In the genomic region with DNA sequence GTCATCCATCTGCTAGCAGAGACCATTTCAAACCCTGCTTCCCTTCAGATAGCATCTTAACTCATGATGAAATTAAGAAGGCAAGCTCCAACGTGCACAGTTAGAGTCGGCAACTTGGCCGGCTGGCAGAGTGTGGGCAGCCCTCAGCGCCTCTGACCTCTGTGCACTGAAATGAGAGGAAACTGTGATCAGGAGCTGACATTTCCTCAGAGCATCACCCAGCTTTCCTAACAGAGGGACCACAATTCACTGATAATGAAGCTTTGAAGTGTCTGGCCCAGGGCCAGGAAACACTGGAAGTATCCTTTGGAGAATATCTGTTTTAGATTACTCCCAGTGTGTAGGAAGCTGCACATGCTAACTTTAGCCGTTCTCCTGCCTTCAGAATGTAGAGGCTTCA, we compare ENCODE assay signal across 20 cellular contexts.
DNase-seq lines count a peak whose midpoint lies in the region; ATAC-seq and TF ChIP-seq lines count a peak whose summit lies in the region.
"Had no signal": no experiment of that assay in that cellular context is flagged by ENCODE, and none has a peak within 500 bp of the region (broad histone marks: within the 10 kb centered on the region; RNA-seq: fewer than 3 reads in every experiment).

No MANE protein-coding gene starts in this region.

- H3K4me3 ChIP-seq in adrenal gland = no peak overlapping the region
- H3K4me3 ChIP-seq in heart left ventricle = no peak overlapping the region
- no peak overlapping the region for H3K4me3 ChIP-seq in testis
- H3K4me3 ChIP-seq in tibial artery = no peak overlapping the region

- 9 to 17% (median 13%) methylated on average over 4 to 5 of the region's 5 CpGs for WGBS in adrenal gland, 4 donors
- 4 to 18% (median 6%) methylated on average over 5 of the region's 5 CpGs for WGBS in heart left ventricle, 4 donors
- WGBS in testis, 2 donors = 32% methylated on average over 5 of the region's 5 CpGs

- no peaks in the 10 kb centered on the region for H3K9me3 ChIP-seq in adrenal gland (replicated peaks in 1 of 3)
- H3K9me3 ChIP-seq in heart left ventricle = no peaks in the 10 kb centered on the region
- no peaks in the 10 kb centered on the region for H3K9me3 ChIP-seq in testis
- no peaks in the 10 kb centered on the region for H3K9me3 ChIP-seq in tibial artery

- no peak overlapping the region for H3K27ac Mint-ChIP-seq in stimulated activated naive B cell treated with anti-CD40 and anti-IgM and Interleukin-4, amounts not matched to agents 10 μg/mL and 1 μg/mL and 100 μg/mL, for 72 hours
- H3K27ac Mint-ChIP-seq: activated naive CD4-positive, alpha-beta T cell treated with anti-CD3 and anti-CD28 coated beads for 36 hours; progenitor cell of endocrine pancreas; T-helper 17 cell had no signal

- TF ChIP-seq POLR2A in adrenal gland (IDR thresholded peaks at IDR 0.05) (no peak), heart left ventricle (IDR thresholded peaks at IDR 0.05) (no peak), testis (IDR thresholded peaks at IDR 0.05) (no peak)

- H3K9me3 Mint-ChIP-seq in stimulated activated naive B cell treated with anti-CD40 and anti-IgM and Interleukin-4, amounts not matched to agents 10 μg/mL and 1 μg/mL and 100 μg/mL, for 72 hours = peaks cover 1 to 8% of the 10 kb centered on the region in 2 donors

- no peak overlapping the region for H3K4me3 Mint-ChIP-seq in stimulated activated naive B cell treated with anti-CD40 and anti-IgM and Interleukin-4, amounts not matched to agents 10 μg/mL and 1 μg/mL and 100 μg/mL, for 72 hours
- H3K4me3 Mint-ChIP-seq: activated naive CD4-positive, alpha-beta T cell treated with anti-CD3 and anti-CD28 coated beads for 36 hours; T-helper 17 cell had no signal

- H3K4me1 ChIP-seq in adrenal gland (replicated peaks in 1 of 2) (no peaks in the 10 kb centered on the region), heart left ventricle (peaks cover 0 to 28% (median 6%) of the 10 kb centered on the region in 12 donors), testis (no peaks in the 10 kb centered on the region), tibial artery (no peaks in the 10 kb centered on the region)

- H3K27ac ChIP-seq in adrenal gland (no peak overlapping the region), heart left ventricle (peak overlapping the region in 2 of 12 donors; percentile 6 to 10), testis (no peak overlapping the region), tibial artery (no peak overlapping the region)
- H3K27ac ChIP-seq: HL-60, KMS-11 had no signal

- peaks cover 0 to 6% of the 10 kb centered on the region in 2 donors for H3K27me3 Mint-ChIP-seq in stimulated activated naive B cell treated with anti-CD40 and anti-IgM and Interleukin-4, amounts not matched to agents 10 μg/mL and 1 μg/mL and 100 μg/mL, for 72 hours
- H3K27me3 Mint-ChIP-seq: T-helper 17 cell had no signal

- intact Hi-C loops in adrenal gland (cut with DNase I) (no loop called here), heart left ventricle (cut with DNase I) (loop anchor here in 1 of 10 donors (5.0 kb wide), 1 partner anchor 86 kb away; no protein-coding TSS in a partner anchor), testis (cut with DNase I; ENCODE audit: low total_unique reads) (no loop called here), tibial artery (cut with DNase I; ENCODE audit: low total_unique reads) (no loop called here)

- H3K27me3 ChIP-seq in adrenal gland = no peaks in the 10 kb centered on the region
- H3K27me3 ChIP-seq in heart left ventricle = no peaks in the 10 kb centered on the region
- no peaks in the 10 kb centered on the region for H3K27me3 ChIP-seq in testis
- no peaks in the 10 kb centered on the region for H3K27me3 ChIP-seq in tibial artery

- peak; percentile 12 to 79 (median 67) for ATAC-seq in heart left ventricle
- no peak for ATAC-seq in stimulated activated naive B cell treated with anti-CD40 and anti-IgM and Interleukin-4, amounts not matched to agents 10 μg/mL and 1 μg/mL and 100 μg/mL, for 72 hours (replicated peaks)
- no peak for ATAC-seq in GM18873 (IDR thresholded peaks at IDR 0.05; ENCODE audit: low FRiP score, unreplicated experiment)
- ATAC-seq: activated CD4-positive, CD25-positive, alpha-beta regulatory T cell treated with anti-CD3 and anti-CD28 coated beads, Interleukin-2, amount 50 U/mL, for 24 hours; T-helper 17 cell had no signal

- H3K4me1 Mint-ChIP-seq in stimulated activated naive B cell treated with anti-CD40 and anti-IgM and Interleukin-4, amounts not matched to agents 10 μg/mL and 1 μg/mL and 100 μg/mL, for 72 hours = no peaks in the 10 kb centered on the region
- H3K4me1 Mint-ChIP-seq: T-helper 17 cell had no signal

- DNase-seq in NCI-H1436 (lab: John Stamatoyannopoulos, UW) (peak; percentile 28), NCI-H1436 treated with DMSO at 0.1 percent for 48 hours (lab: John Stamatoyannopoulos, UW) (no peak), adrenal gland (peak; percentile 33 to 87 (median 66)), heart left ventricle (peak; percentile 44 to 82 (median 61)), testis (peak; percentile 19), tibial artery (no peak)
- no peak for DNase-seq in stimulated activated naive B cell treated with anti-CD40 and anti-IgM and Interleukin-4, amounts not matched to agents 10 μg/mL and 1 μg/mL and 100 μg/mL, for 72 hours
- DNase-seq: activated CD8-positive, alpha-beta memory T cell treated with anti-CD3 and anti-CD28 coated beads, Interleukin-2, amount 50 U/mL, for 48 hours; activated naive CD4-positive, alpha-beta T cell treated with anti-CD3 and anti-CD28 coated beads for 36 hours; head of caudate nucleus; kidney glomerular epithelial cell; NCI-H1694 treated with DMSO at 0.1 percent for 48 hours; NCI-H774; stimulated activated CD4-positive, alpha-beta T cell treated with anti-CD3 and anti-CD28 coated beads, Interleukin-15, amount 100 ng/mL, for 24 hours; T-helper 17 cell had no signal

- H3K36me3 Mint-ChIP-seq in stimulated activated naive B cell treated with anti-CD40 and anti-IgM and Interleukin-4, amounts not matched to agents 10 μg/mL and 1 μg/mL and 100 μg/mL, for 72 hours = no peaks in the 10 kb centered on the region

- TF ChIP-seq CTCF in adrenal gland (IDR thresholded peaks at IDR 0.05) (no peak), heart left ventricle (IDR thresholded peaks at IDR 0.05) (no peak), testis (IDR thresholded peaks at IDR 0.05) (no peak), tibial artery (IDR thresholded peaks at IDR 0.05) (no peak)

- no peaks in the 10 kb centered on the region for H3K36me3 ChIP-seq in adrenal gland (replicated peaks in 1 of 2)
- no peaks in the 10 kb centered on the region for H3K36me3 ChIP-seq in heart left ventricle
- no peaks in the 10 kb centered on the region for H3K36me3 ChIP-seq in testis (ENCODE audit: low read depth, missing control alignments)
- H3K36me3 ChIP-seq in tibial artery = no peaks in the 10 kb centered on the region

Comparison
In these comparisons a context has a peak if more than half of its experiments do, and no peak if none do; other contexts are left out.
1. DNase-seq: peak in NCI-H1436 (single experiment), adrenal gland (7 of 7), heart left ventricle (5 of 5) and testis (single experiment); none in NCI-H1436 treated with DMSO at 0.1 percent for 48 hours (single experiment), stimulated activated naive B cell treated with anti-CD40 and anti-IgM and Interleukin-4, amounts not matched to agents 10 μg/mL and 1 μg/mL and 100 μg/mL, for 72 hours (single experiment) and tibial artery (0 of 2).
2. ATAC-seq: peak in heart left ventricle (4 of 4); none in stimulated activated naive B cell treated with anti-CD40 and anti-IgM and Interleukin-4, amounts not matched to agents 10 μg/mL and 1 μg/mL and 100 μg/mL, for 72 hours (0 of 2) and GM18873 (single experiment).